Comparison of ENCODE assay signal across 2 cellular contexts in genomic region chr22:37274380-37274862, GRCh38.
A peak's percentile ranks its signal among the peaks of the same experiment; 100 is the strongest.
TF ChIP-seq lines count a peak whose summit lies in the region.

No MANE protein-coding gene starts in this region.

TF ChIP-seq in IMR-90, 13 proteins besides CTCF, POLR2A, EP300 and RAD21:
- TF ChIP-seq SMC3 (IDR thresholded peaks at IDR 0.05; ENCODE audit: low read depth, low read length) (no peak), MAFK (IDR thresholded peaks at IDR 0.05; ENCODE audit: low read depth, low read length) (no peak), ELK1 (IDR thresholded peaks at IDR 0.05; ENCODE audit: borderline replicate concordance, low read depth, low read length) (no peak), NFE2L2 (IDR thresholded peaks at IDR 0.05; ENCODE audit: low read depth, low read length) (no peak), CEBPB (IDR thresholded peaks at IDR 0.05; ENCODE audit: low read depth, low read length) (no peak), RCOR1 (IDR thresholded peaks at IDR 0.05; ENCODE audit: insufficient replicate concordance, low read length) (no peak), USF2 (IDR thresholded peaks at IDR 0.05; ENCODE audit: low read depth, low read length) (no peak), RFX5 (IDR thresholded peaks at IDR 0.05; ENCODE audit: low read depth, low read length) (no peak), MXI1 (IDR thresholded peaks at IDR 0.05; ENCODE audit: borderline replicate concordance, low read depth, low read length) (no peak), MAZ (IDR thresholded peaks at IDR 0.05; ENCODE audit: borderline replicate concordance, low read depth, low read length) (no peak)

TF ChIP-seq in K562, 482 proteins besides CTCF, POLR2A, EP300 and RAD21:
- TF ChIP-seq SMARCE1 (IDR thresholded peaks at IDR 0.05), result peak; percentile 25; the same call in 1 of the 2 replicates
- TF ChIP-seq C11orf30 (IDR thresholded peaks at IDR 0.05; ENCODE audit: low read depth), result no peak
- peak; percentile 96 for TF ChIP-seq SPI1 (IDR thresholded peaks at IDR 0.05; ENCODE audit: borderline replicate concordance, low read depth, low read length)
- TF ChIP-seq ESRRA (IDR thresholded peaks at IDR 0.05; ENCODE audit: borderline replicate concordance, low read depth), result peak; percentile 30; the same call in 1 of the 2 replicates
- TF ChIP-seq ZNF444 (CRISPR knock-in tag; IDR thresholded peaks at IDR 0.05), result peak; percentile 46; the same call in 1 of the 2 replicates
- TF ChIP-seq FOXA1 (IDR thresholded peaks at IDR 0.05; ENCODE audit: borderline replicate concordance), result no peak
- TF ChIP-seq ZNF639 (CRISPR knock-in tag; conservative IDR thresholded peaks at IDR 0.05 in 1 of 2, IDR thresholded peaks at IDR 0.05 in 1 of 2), result 0 out of 4 replicates have a peak, but pooled peaks of 1 of the 2 experiments have one; percentile 38
- TF ChIP-seq HDAC6 (IDR thresholded peaks at IDR 0.05; ENCODE audit: low read depth, low read length), result no peak
- TF ChIP-seq BHLHE40 (IDR thresholded peaks at IDR 0.05; ENCODE audit: low read length), result peak; percentile 46
- TF ChIP-seq MAX (CRISPR knock-in tag; IDR thresholded peaks at IDR 0.05), result peak; percentile 18; the same call in 1 of the 2 replicates
- peak; percentile 26; the same call in 1 of the 2 replicates for TF ChIP-seq L3MBTL2 (IDR thresholded peaks at IDR 0.05)
